13 cellular contexts compared by ENCODE assay signal in genomic region chr6:41571066-41571780, GRCh38. TPM values are rescaled to one million over a fixed set of nuclear protein-coding genes. Genes with fewer than 3 reads are reported as not detected.
DNase-seq lines count a peak whose midpoint lies in the region; ATAC-seq, FAIRE-seq and TF ChIP-seq lines count a peak whose summit lies in the region.
"Had no signal": no experiment of that assay in that cellular context is flagged by ENCODE, and none has a peak within 500 bp of the region (broad histone marks: within the 10 kb centered on the region; RNA-seq: fewer than 3 reads in every experiment).

No MANE protein-coding gene starts in this region.

- H3K27ac ChIP-seq in BLaER1 treated with 17β-estradiol and CSF1 and Interleukin-3, amounts not matched to agents 10 nM and 100 nM = peak overlapping the region in 2 of 11 experiments; percentile 18 to 34; a peak in 3 of 22 replicates
- H3K27ac ChIP-seq in GM23248 = no peak overlapping the region
- no peak overlapping the region for H3K27ac ChIP-seq in K562 (ENCODE audit: extremely low read depth, low read depth, low read length)
- no peak overlapping the region for H3K27ac ChIP-seq in osteoblast (ENCODE audit: low read depth, low read length)
- H3K27ac ChIP-seq: esophagus squamous epithelium had no signal

- no peak overlapping the region for H3K4me3 ChIP-seq in BLaER1 treated with 17β-estradiol and CSF1 and Interleukin-3, amounts not matched to agents 10 nM and 100 nM
- H3K4me3 ChIP-seq in GM23248 = no peak overlapping the region
- no peak overlapping the region for H3K4me3 ChIP-seq in K562
- no peak overlapping the region for H3K4me3 ChIP-seq in osteoblast (ENCODE audit: insufficient read depth, low read length)
- H3K4me3 ChIP-seq: esophagus squamous epithelium had no signal

- H3K9me2 ChIP-seq in GM23248 (ENCODE audit: insufficient read depth) = no peaks in the 10 kb centered on the region

- H3K36me3 Mint-ChIP-seq in chondrocyte (ENCODE audit: low read depth) = peaks cover 8% of the 10 kb centered on the region

- POLR2A ChIA-PET in K562 (lab: Yijun Ruan, JAX) = interaction anchor here (1.0 to 1.1 kb wide), 2 partner anchors 8 to 10 kb away, joined by 3 read pairs; no protein-coding TSS in a partner anchor

- H3K27me3 Mint-ChIP-seq in chondrocyte (ENCODE audit: low read depth) = no peaks in the 10 kb centered on the region

- TF ChIP-seq POLR2A in K562 (conservative IDR thresholded peaks at IDR 0.05) = no peak

- H2AFZ ChIP-seq in GM23248 (no peak overlapping the region), K562 (ENCODE audit: low read depth, low read length) (no peak overlapping the region), osteoblast (ENCODE audit: low read length) (no peak overlapping the region)

- H3K4me1 Mint-ChIP-seq in chondrocyte (ENCODE audit: low read depth) = peaks cover 40% of the 10 kb centered on the region

- H3K79me2 ChIP-seq in GM23248 (ENCODE audit: insufficient read depth) = no peaks in the 10 kb centered on the region
- no peaks in the 10 kb centered on the region for H3K79me2 ChIP-seq in K562 (ENCODE audit: control insufficient read depth, insufficient read depth, low read length)
- no peaks in the 10 kb centered on the region for H3K79me2 ChIP-seq in osteoblast (ENCODE audit: insufficient read depth, low read length)

- ATAC-seq in K562 (no peak), HG02938 (IDR thresholded peaks at IDR 0.05; ENCODE audit: unreplicated experiment) (no peak)

- no peaks in the 10 kb centered on the region for H3F3A ChIP-seq in GM23248 (ENCODE audit: insufficient read depth)

- H3K9ac ChIP-seq in BLaER1 treated with 17β-estradiol and CSF1 and Interleukin-3, amounts not matched to agents 10 nM and 100 nM = no peak overlapping the region; a peak in 2 of 22 replicates
- no peak overlapping the region for H3K9ac ChIP-seq in GM23248
- 0 out of 4 replicates have a peak overlapping the region, but pooled peaks of 1 of the 2 experiments have one; percentile 27 for H3K9ac ChIP-seq in K562 (ENCODE audit: insufficient read depth in 1 of 2, low read depth in 2 of 2, low read length in 2 of 2)

- in situ Hi-C loops in GM23248 (cut with MboI) = no loop called here
- in situ Hi-C loops in K562 (cut with MboI) = no loop called here

- TF ChIP-seq CTCF in K562 (IDR thresholded peaks at IDR 0.05 in 2 of 3, conservative IDR thresholded peaks at IDR 0.05 in 1 of 3; ENCODE audit: insufficient read depth in 2 of 3, low read depth in 1 of 3, low read length in 3 of 3) (no peak), osteoblast (IDR thresholded peaks at IDR 0.05; ENCODE audit: extremely low read depth, low read depth, low read length) (no peak), chondrocyte (IDR thresholded peaks at IDR 0.05) (no peak)

- CTCF ChIA-PET in K562 (lab: Yijun Ruan, JAX; ENCODE audit: low intra/inter-chr PET ratio) = no interaction called here

- TF ChIP-seq EP300 in K562 (IDR thresholded peaks at IDR 0.05; ENCODE audit: low read length) = no peak

- BruUV-seq in K562 (replicated peaks; lab: Mats Ljungman, UMichigan) = no TSS peak

- H3K9me1 ChIP-seq in K562 (ENCODE audit: control insufficient read depth, insufficient read depth, low read length) = no peaks in the 10 kb centered on the region

- peak overlapping the region in 8 of 11 experiments; percentile 4 to 82 (median 38); a peak in 13 of 22 replicates for H3K4me2 ChIP-seq in BLaER1 treated with 17β-estradiol and CSF1 and Interleukin-3, amounts not matched to agents 10 nM and 100 nM
- H3K4me2 ChIP-seq in GM23248 (ENCODE audit: unreplicated experiment) = peak overlapping the region; percentile 17
- no peak overlapping the region for H3K4me2 ChIP-seq in K562 (ENCODE audit: insufficient read depth, low read length)
- peak overlapping the region; percentile 34 for H3K4me2 ChIP-seq in osteoblast (ENCODE audit: insufficient read depth, low read length)

- intact Hi-C loops in K562 (cut with micrococcal nuclease) = no loop called here

- DNase-seq in GM23248 (peak; percentile 43), K562 (ENCODE audit: extremely low read depth in 1 of 4, low spot score in 3 of 4) (no peak), osteoblast (ENCODE audit: insufficient read length, low spot score, missing footprints) (peak; percentile 89), DMS79 treated with DMSO at 0.1 percent for 48 hours (lab: John Stamatoyannopoulos, UW) (no peak), NCI-H2081 treated with DMSO at 0.1 percent for 48 hours (lab: John Stamatoyannopoulos, UW) (no peak), chondrocyte (ENCODE audit: low spot score) (no peak)
- DNase-seq: activated gamma-delta T cell treated with Interleukin-2 at 50 U/mL for 16 hours, C1 segment of cervical spinal cord, cerebellar nuclear complex, esophagus squamous epithelium, Kasumi-1 had no signal

- no peak for TF ChIP-seq RAD21 in K562 (CRISPR knock-in tag; conservative IDR thresholded peaks at IDR 0.05 in 1 of 2, IDR thresholded peaks at IDR 0.05 in 1 of 2)

- H3K36me3 ChIP-seq in BLaER1 treated with 17β-estradiol and CSF1 and Interleukin-3, amounts not matched to agents 10 nM and 100 nM = peaks cover 31 to 77% (median 67%) of the 10 kb centered on the region in 11 experiments
- H3K36me3 ChIP-seq in GM23248 (ENCODE audit: low read depth) (no peaks in the 10 kb centered on the region), K562 (ENCODE audit: control insufficient read depth, insufficient read depth, low read length) (peaks cover 49% of the 10 kb centered on the region; the same call in 2 of the 3 replicates), osteoblast (ENCODE audit: insufficient read depth, low read length) (peaks cover 6% of the 10 kb centered on the region)

- H3K9me3 Mint-ChIP-seq in chondrocyte (ENCODE audit: low read depth) = no peaks in the 10 kb centered on the region

- peak; percentile 19 for FAIRE-seq in K562 (lab: Jason Lieb, UNC)

- no peak overlapping the region for H3K27ac Mint-ChIP-seq in chondrocyte (ENCODE audit: unreplicated experiment)

- no peaks in the 10 kb centered on the region for H3K9me3 ChIP-seq in BLaER1 treated with 17β-estradiol and CSF1 and Interleukin-3, amounts not matched to agents 10 nM and 100 nM (replicated peaks in 1 of 11)
- no peaks in the 10 kb centered on the region for H3K9me3 ChIP-seq in GM23248 (ENCODE audit: low read depth)
- H3K9me3 ChIP-seq in K562 (replicated peaks; ENCODE audit: control insufficient read depth, insufficient read depth, low read depth, low read length) = no peaks in the 10 kb centered on the region
- H3K9me3 ChIP-seq in osteoblast (ENCODE audit: low read depth, low read length) = no peaks in the 10 kb centered on the region
- H3K9me3 ChIP-seq: esophagus squamous epithelium had no signal

- no peak overlapping the region for H3K4me3 Mint-ChIP-seq in chondrocyte (ENCODE audit: unreplicated experiment)

- H4K20me1 ChIP-seq in BLaER1 treated with 17β-estradiol and CSF1 and Interleukin-3, amounts not matched to agents 10 nM and 100 nM = peaks cover 11 to 64% (median 39%) of the 10 kb centered on the region in 11 experiments; a peak in 14 of 22 replicates
- H4K20me1 ChIP-seq in GM23248 (ENCODE audit: insufficient read depth) = no peaks in the 10 kb centered on the region
- peaks cover 14% of the 10 kb centered on the region for H4K20me1 ChIP-seq in K562 (replicated peaks; ENCODE audit: control insufficient read depth, insufficient read depth, low read length)
- peaks cover 3% of the 10 kb centered on the region for H4K20me1 ChIP-seq in osteoblast (ENCODE audit: insufficient read depth, low read length)

- WGBS in GM23248 (ENCODE audit: low coverage in 1 of 2, low lambda C conversion rate in 2 of 2, missing lambda C conversion rate in 2 of 2), 2 experiments = 70% methylated on average over 15 of the region's 15 CpGs
- WGBS in K562 (ENCODE audit: insufficient coverage, low coverage, missing lambda C conversion rate) = 76% methylated on average over 15 of the region's 15 CpGs

- no peaks in the 10 kb centered on the region for H3K27me3 ChIP-seq in BLaER1 treated with 17β-estradiol and CSF1 and Interleukin-3, amounts not matched to agents 10 nM and 100 nM
- H3K27me3 ChIP-seq in GM23248 (replicated peaks; ENCODE audit: insufficient read depth) = no peaks in the 10 kb centered on the region
- no peaks in the 10 kb centered on the region for H3K27me3 ChIP-seq in K562 (ENCODE audit: control insufficient read depth in 2 of 2, insufficient read depth in 2 of 2, low read length in 2 of 2)
- no peaks in the 10 kb centered on the region for H3K27me3 ChIP-seq in osteoblast (ENCODE audit: insufficient read depth, low read length)
- H3K27me3 ChIP-seq: esophagus squamous epithelium had no signal

- peaks cover 39 to 70% (median 56%) of the 10 kb centered on the region in 10 experiments for H3K4me1 ChIP-seq in BLaER1 treated with 17β-estradiol and CSF1 and Interleukin-3, amounts not matched to agents 10 nM and 100 nM
- H3K4me1 ChIP-seq in GM23248 (ENCODE audit: insufficient read depth) (peaks cover 11% of the 10 kb centered on the region), K562 (replicated peaks in 1 of 2; ENCODE audit: control insufficient read depth in 2 of 2, insufficient read depth in 2 of 2, low read length in 2 of 2) (peaks cover 0 to 5% of the 10 kb centered on the region in 2 experiments; a peak in 3 of 5 replicates), osteoblast (ENCODE audit: insufficient read depth, low read length) (peaks cover 9% of the 10 kb centered on the region)

TF ChIP-seq in K562, 482 proteins besides CTCF, POLR2A, EP300 and RAD21:
- TF ChIP-seq CSDE1 (IDR thresholded peaks at IDR 0.05) (no peak), EGR1 (conservative IDR thresholded peaks at IDR 0.05) (0 out of 2 replicates have a peak, but pooled peaks have one; percentile 5)

RNA-seq across cellular contexts. Expression of gene FOXP4, which starts 25.0 kb away (rescaled TPM):
- total RNA-seq in GM23248 (2014; rRNA removed; shearing (Covaris generic)) = 3.9 and 5.4 TPM in 2 replicates
- polyA plus RNA-seq in GM23248 (2016; fragmentation: Nextera tagmentation; extraction: Ambion mirVana) (1.1 and 1.4 TPM in 2 replicates), K562 (2011; rRNA removed) (1.2 and 2.9 TPM in 2 replicates), K562 (2014; fragmentation: Illumina TruSeq; extraction: Trizol) (5.9 and 13.8 TPM in 2 replicates), K562 (2014; fragmentation: Nextera tagmentation; extraction: Ambion mirVana) (under 1 TPM; 0.11 TPM), K562 (2014; rRNA removed) (6.7 and 7.4 TPM in 2 replicates)
- 5.5 and 10.3 TPM in 2 replicates for total RNA-seq in K562 (2011; cell fraction: chromatin; rRNA removed; ENCODE audit: low replicate concordance)
- total RNA-seq in K562 (2011; cell fraction: nucleolus; rRNA removed) = 4.9 and 8.2 TPM in 2 replicates
- total RNA-seq in K562 (2011; cell fraction: nucleoplasm; rRNA removed) = 5.6 and 10.2 TPM in 2 replicates
- total RNA-seq in K562 (2014; rRNA removed) (3.4 and 5.9 TPM in 2 replicates), K562 (2014; rRNA removed; fragmentation: Illumina TruSeq; extraction: Trizol) (0.70 and 1.1 TPM in 2 replicates), K562 (2015; rRNA removed; fragmentation: Illumina TruSeq; extraction: Trizol) (2.3 TPM in 2 replicates), K562 (2021) (26.7 and 29.4 TPM in 2 replicates), osteoblast (2.9 and 3.3 TPM in 2 replicates), chondrocyte (17.2 to 19.8 TPM (median 18.6 TPM) in 3 replicates)
- polyA plus RNA-seq in K562 (2011; cell fraction: cytosol; rRNA removed) = 1.5 and 3.9 TPM in 2 replicates
- 4.4 and 9.6 TPM in 2 replicates for polyA plus RNA-seq in K562 (2011; cell fraction: nucleus; rRNA removed)
- 17.6 and 30.3 TPM in 2 replicates for polyA plus RNA-seq in K562 (2012)
- 0.87 and 1.4 TPM in 2 replicates for polyA minus RNA-seq in K562 (2011; rRNA and poly(A)+ RNA removed)
- 7.2 and 14.0 TPM in 2 replicates for polyA minus RNA-seq in K562 (2011; cell fraction: cytosol; rRNA and poly(A)+ RNA removed)
- polyA minus RNA-seq in K562 (2011; cell fraction: nucleus; rRNA and poly(A)+ RNA removed) = 2.9 and 4.7 TPM in 2 replicates

Comparison
In these comparisons a context has a peak if more than half of its experiments do, and no peak if none do; other contexts are left out.
1. DNase-seq: peak in GM23248 (single experiment) and osteoblast (single experiment); none in K562 (0 of 4), DMS79 treated with DMSO at 0.1 percent for 48 hours (single experiment), NCI-H2081 treated with DMSO at 0.1 percent for 48 hours (single experiment) and chondrocyte (single experiment).